Comparison of ENCODE assay signal across 8 cellular contexts in the genomic region with DNA sequence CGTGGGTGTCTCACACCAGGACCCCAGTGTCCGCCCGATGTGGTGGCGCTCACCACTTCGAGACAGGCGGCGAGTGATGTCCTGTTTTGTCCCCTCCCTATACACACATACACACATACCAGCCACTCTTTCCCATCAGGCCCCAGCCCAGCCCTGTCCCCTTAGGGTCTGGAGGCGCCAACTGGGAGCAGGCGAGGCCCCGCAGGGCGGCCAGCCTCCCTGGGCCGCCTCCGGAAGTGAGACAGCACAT. TPM values are rescaled to one million over a fixed set of nuclear protein-coding genes. Genes with fewer than 3 reads are reported as not detected.
A peak's percentile ranks its signal among the peaks of the same experiment; 100 is the strongest.
DNase-seq lines count a peak whose midpoint lies in the region; ATAC-seq and TF ChIP-seq lines count a peak whose summit lies in the region.

No MANE protein-coding gene starts in this region.

- peak overlapping the region; percentile 90 for H3K27ac ChIP-seq in AG04450 (ENCODE audit: low read depth, low read length)
- H3K27ac ChIP-seq in muscle layer of duodenum (ENCODE audit: low read length), result peak overlapping the region; percentile 98
- H3K27ac ChIP-seq in neural progenitor cell, result no peak overlapping the region

- H3F3A ChIP-seq in neural progenitor cell (ENCODE audit: low read depth), result peaks cover 16% of the 10 kb centered on the region

- H3K27me3 ChIP-seq in AG04450 (ENCODE audit: control insufficient read depth, insufficient read depth, low read length) (no peaks in the 10 kb centered on the region), muscle layer of duodenum (ENCODE audit: low read depth, low read length) (no peaks in the 10 kb centered on the region), neural progenitor cell (peaks cover 14% of the 10 kb centered on the region)

- POLR2A ChIA-PET in AG04450 (lab: Yijun Ruan, JAX), result interaction anchor here (1.2 to 4.4 kb wide), 5 partner anchors 12 to 51 kb away, joined by 3 to 27 read pairs (median 13); no protein-coding TSS in a partner anchor

- CTCF ChIA-PET in AG04450 (lab: Charles Lee), result interaction anchor here (0.8 to 1.7 kb wide), 2 partner anchors 23 to 42 kb away, joined by 3 to 6 read pairs; no protein-coding TSS in a partner anchor

- peak overlapping the region; percentile 88 for H3K4me3 ChIP-seq in AG04450 (ENCODE audit: low read depth, low read length)
- H3K4me3 ChIP-seq in cardiac fibroblast (replicated peaks in 1 of 2; ENCODE audit: low read depth in 2 of 2, low read length in 2 of 2), result peak overlapping the region; percentile 88 to 96
- peak overlapping the region; percentile 89 to 94 for H3K4me3 ChIP-seq in muscle layer of duodenum (ENCODE audit: low read depth in 1 of 2, low read length in 2 of 2)
- no peak overlapping the region for H3K4me3 ChIP-seq in neural progenitor cell

- H3K27me3 Mint-ChIP-seq in IgD-negative memory B cell (no peaks in the 10 kb centered on the region), neural progenitor cell (ENCODE audit: insufficient read depth, low read depth) (peaks cover 5% of the 10 kb centered on the region)

- no peak for TF ChIP-seq CTCF in AG04450 (IDR thresholded peaks at IDR 0.05; ENCODE audit: low read depth, low read length)
- no peak for TF ChIP-seq CTCF in cardiac fibroblast (IDR thresholded peaks at IDR 0.05; ENCODE audit: low read depth, low read length)
- TF ChIP-seq CTCF in neural progenitor cell (IDR thresholded peaks at IDR 0.05), result no peak

- H3K27ac Mint-ChIP-seq in IgD-negative memory B cell, result peak overlapping the region; percentile 96 to 99 (median 99)
- no peak overlapping the region for H3K27ac Mint-ChIP-seq in neural progenitor cell

- peaks cover 28 to 36% (median 32%) of the 10 kb centered on the region in 3 donors for H3K4me1 Mint-ChIP-seq in IgD-negative memory B cell
- H3K4me1 Mint-ChIP-seq in neural progenitor cell, result peaks cover 26% of the 10 kb centered on the region

- H4K20me1 ChIP-seq in neural progenitor cell (ENCODE audit: low read depth), result no peaks in the 10 kb centered on the region

- H3K4me3 Mint-ChIP-seq in IgD-negative memory B cell (peak overlapping the region; percentile 84 to 96 (median 92)), neural progenitor cell (no peak overlapping the region)

- H3K9me3 Mint-ChIP-seq in IgD-negative memory B cell (no peaks in the 10 kb centered on the region), neural progenitor cell (no peaks in the 10 kb centered on the region)

- H3K36me3 Mint-ChIP-seq in IgD-negative memory B cell, result no peaks in the 10 kb centered on the region
- H3K36me3 Mint-ChIP-seq in neural progenitor cell, result peaks cover 4% of the 10 kb centered on the region

- H3K9ac ChIP-seq in neural progenitor cell, result no peak overlapping the region

- H3K4me1 ChIP-seq in muscle layer of duodenum (ENCODE audit: control insufficient read depth in 1 of 2, insufficient read depth in 2 of 2, low read length in 2 of 2) (peaks cover 14 to 54% of the 10 kb centered on the region in 2 donors), neural progenitor cell (peaks cover 10% of the 10 kb centered on the region)

- no peaks in the 10 kb centered on the region for H3K79me2 ChIP-seq in neural progenitor cell (ENCODE audit: low read depth)

- ATAC-seq in HG03108 (IDR thresholded peaks at IDR 0.05; ENCODE audit: unreplicated experiment), result no peak
- ATAC-seq in GM19328 (IDR thresholded peaks at IDR 0.05; ENCODE audit: unreplicated experiment), result no peak
- ATAC-seq in GM21515 (IDR thresholded peaks at IDR 0.05; ENCODE audit: unreplicated experiment), result no peak

- DNase-seq in AG04450 (ENCODE audit: low read depth, low spot score) (no peak), cardiac fibroblast (ENCODE audit: low read depth in 2 of 2) (no peak), neural progenitor cell (ENCODE audit: low spot score) (no peak)

- H3K36me3 ChIP-seq in muscle layer of duodenum (ENCODE audit: control insufficient read depth in 1 of 2, insufficient read depth in 2 of 2, low read length in 2 of 2) (peaks cover 12 to 51% of the 10 kb centered on the region in 2 donors), neural progenitor cell (no peaks in the 10 kb centered on the region)

- H3K9me3 ChIP-seq in AG04450 (ENCODE audit: control insufficient read depth, insufficient read depth, low read length) (no peaks in the 10 kb centered on the region; the same call in 1 of the 2 replicates), muscle layer of duodenum (ENCODE audit: control insufficient read depth in 1 of 2, low read length in 2 of 2) (no peaks in the 10 kb centered on the region), neural progenitor cell (ENCODE audit: low read depth) (no peaks in the 10 kb centered on the region)

- H3K4me2 ChIP-seq in neural progenitor cell, result no peak overlapping the region

- no peak overlapping the region for H2AFZ ChIP-seq in neural progenitor cell (replicated peaks)

RNA-seq across cellular contexts. Expression of a gene that starts 38.1 kb away (rescaled TPM):
- polyA plus RNA-seq in AG04450 (2011; rRNA removed) (0.36 and 0.37 TPM in 2 replicates), IgD-negative memory B cell (not detected)
- not detected in 2 replicates for polyA minus RNA-seq in AG04450 (2011; rRNA and poly(A)+ RNA removed)
- total RNA-seq in neural progenitor cell (ENCODE audit: low replicate concordance), result not detected in 2 replicates

RNA-seq across cellular contexts. Expression of a gene that starts 43.6 kb away (rescaled TPM):
- polyA plus RNA-seq in AG04450 (2011; rRNA removed) (2.3 and 3.4 TPM in 2 replicates), IgD-negative memory B cell (1.2 TPM)
- polyA minus RNA-seq in AG04450 (2011; rRNA and poly(A)+ RNA removed), result 3.6 and 5.0 TPM in 2 replicates
- 6.7 and 20.4 TPM in 2 replicates for total RNA-seq in neural progenitor cell (ENCODE audit: low replicate concordance)
